In the genomic region with DNA sequence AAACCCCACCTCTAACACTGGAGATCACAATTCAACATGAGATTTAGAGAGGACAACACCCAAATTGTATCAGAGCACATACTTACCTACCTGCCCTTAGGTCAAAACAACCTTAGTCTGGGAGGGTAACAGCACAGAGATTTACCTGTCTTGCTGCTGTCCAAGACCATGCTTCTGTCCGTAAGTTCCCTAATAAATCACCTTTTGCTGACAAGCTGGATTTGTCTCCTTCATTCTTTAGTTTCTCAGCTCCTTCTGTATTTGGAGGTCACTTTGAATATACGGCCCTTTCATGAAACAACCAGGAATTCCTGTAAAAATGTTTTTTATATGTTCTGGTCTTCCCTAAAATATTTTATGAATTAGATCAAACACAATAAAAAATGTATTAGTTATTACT, we compare ENCODE assay signal across 14 cellular contexts. TPM values are rescaled to one million over a fixed set of nuclear protein-coding genes. Genes with fewer than 3 reads are reported as not detected.
DNase-seq lines count a peak whose midpoint lies in the region; ATAC-seq, FAIRE-seq and TF ChIP-seq lines count a peak whose summit lies in the region.
"Had no signal": no experiment of that assay in that cellular context is flagged by ENCODE, and none has a peak within 500 bp of the region (broad histone marks: within the 10 kb centered on the region; RNA-seq: fewer than 3 reads in every experiment).

No MANE protein-coding gene starts in this region.

- peaks cover under 1% of the 10 kb centered on the region for H3K9me3 Mint-ChIP-seq in progenitor cell of endocrine pancreas (ENCODE audit: low read depth)

- H3K9ac ChIP-seq in iPS-20b (ENCODE audit: low read depth, low read length), result peak overlapping the region; percentile 81; the same call in 1 of the 2 replicates
- H3K9ac ChIP-seq: SK-N-SH had no signal

- DNase-seq in GM18507 (ENCODE audit: extremely low spot score, insufficient read length, low read depth) (no peak), T-helper 17 cell (no peak), progenitor cell of endocrine pancreas (ENCODE audit: low spot score, unreplicated experiment) (no peak), ascending aorta (ENCODE audit: low spot score in 2 of 2) (no peak), DMS153 (lab: John Stamatoyannopoulos, UW) (no peak), mesenteric fat pad (ENCODE audit: low spot score) (no peak)
- DNase-seq: activated T-cell treated with anti-CD3 and anti-CD28 coated beads, Interleukin-2, amount 50 U/mL, for 24 hours; MV-4-11; occipital lobe; SK-N-SH had no signal

- H3K4me3 ChIP-seq in iPS-20b (ENCODE audit: low read length) (peak overlapping the region; percentile 87), ascending aorta (no peak overlapping the region)

- no peak for ATAC-seq in T-helper 17 cell
- ATAC-seq: sciatic nerve had no signal

- H3K27me3 ChIP-seq in iPS-20b (ENCODE audit: insufficient read depth, low read length) (no peaks in the 10 kb centered on the region), ascending aorta (no peaks in the 10 kb centered on the region)

- no peak overlapping the region for H3K27ac Mint-ChIP-seq in T-helper 17 cell
- peak overlapping the region; percentile 98 for H3K27ac Mint-ChIP-seq in progenitor cell of endocrine pancreas
- H3K27ac Mint-ChIP-seq: activated T-cell treated with anti-CD3 and anti-CD28 coated beads, Interleukin-2, amount 50 U/mL, for 24 hours had no signal

- H3K27me3 Mint-ChIP-seq in T-helper 17 cell, result no peaks in the 10 kb centered on the region
- H3K27me3 Mint-ChIP-seq in progenitor cell of endocrine pancreas, result no peaks in the 10 kb centered on the region

- TF ChIP-seq CTCF in progenitor cell of endocrine pancreas (IDR thresholded peaks at IDR 0.05; ENCODE audit: unreplicated experiment), result no peak
- no peak for TF ChIP-seq CTCF in ascending aorta (IDR thresholded peaks at IDR 0.05)

- intact Hi-C loops in ascending aorta (cut with DNase I), result no loop called here

- H3K27ac ChIP-seq in iPS-20b (ENCODE audit: low read length) (no peak overlapping the region), ascending aorta (no peak overlapping the region)

- peak; percentile 47 for FAIRE-seq in GM18507 (lab: Jason Lieb, UNC)
- FAIRE-seq: bronchial epithelial cell, TTC549 had no signal

- H3K4me1 Mint-ChIP-seq in T-helper 17 cell (peaks cover 33% of the 10 kb centered on the region), progenitor cell of endocrine pancreas (ENCODE audit: low read depth) (peaks cover 28% of the 10 kb centered on the region)

- H3K4me1 ChIP-seq in iPS-20b (ENCODE audit: insufficient read depth, low read length), result peaks cover 27% of the 10 kb centered on the region
- H3K4me1 ChIP-seq in ascending aorta, result peaks cover 0 to 11% of the 10 kb centered on the region in 2 donors

- H3K36me3 Mint-ChIP-seq in T-helper 17 cell (ENCODE audit: low read depth) (peaks cover 2% of the 10 kb centered on the region), progenitor cell of endocrine pancreas (ENCODE audit: insufficient read depth) (peaks cover 6% of the 10 kb centered on the region)

- no peaks in the 10 kb centered on the region for H3K36me3 ChIP-seq in iPS-20b (ENCODE audit: insufficient read depth, low read depth, low read length)
- no peaks in the 10 kb centered on the region for H3K36me3 ChIP-seq in ascending aorta

- peak overlapping the region; percentile 92 for H3K4me3 Mint-ChIP-seq in T-helper 17 cell
- peak overlapping the region; percentile 93 for H3K4me3 Mint-ChIP-seq in progenitor cell of endocrine pancreas (ENCODE audit: low read depth)

- no peaks in the 10 kb centered on the region for H3K9me3 ChIP-seq in T-helper 17 cell (ENCODE audit: control insufficient read depth, low read length, poor library complexity, severe bottlenecking)
- H3K9me3 ChIP-seq in iPS-20b (ENCODE audit: insufficient read depth, low read depth, low read length), result no peaks in the 10 kb centered on the region
- no peaks in the 10 kb centered on the region for H3K9me3 ChIP-seq in ascending aorta
- H3K9me3 ChIP-seq: SK-N-SH had no signal

RNA-seq across cellular contexts. Expression of gene ABHD5, which starts 1.6 kb away (rescaled TPM):
- total RNA-seq in T-helper 17 cell (10 to 100 TPM; 11.3 to 16.5 TPM), progenitor cell of endocrine pancreas (12.3 and 14.8 TPM in 2 replicates), ascending aorta (5.3 TPM), mesenteric fat pad (215 TPM)

Comparison
In these comparisons a context has a peak if more than half of its experiments do, and no peak if none do; other contexts are left out.
1. RNA of gene ABHD5, which starts 1.6 kb away (total RNA-seq): 215 TPM in mesenteric fat pad (single experiment); 11.3 to 16.5 TPM in T-helper 17 cell, 12.3 to 14.8 TPM in progenitor cell of endocrine pancreas and 5.3 TPM in ascending aorta (single experiment); every median in the first group is over 10 times any median in the second.